In genomic region chr18:31810336-31811130, GRCh38 we compare ENCODE assay signal across 14 cellular contexts. TPM values are rescaled to one million over a fixed set of nuclear protein-coding genes. Genes with fewer than 3 reads are reported as not detected.
DNase-seq lines count a peak whose midpoint lies in the region; ATAC-seq, FAIRE-seq and TF ChIP-seq lines count a peak whose summit lies in the region.
"Not testable (repeated sequence)": the region's sequence is repeated elsewhere in the genome, so short reads cannot be mapped to it uniquely, and the experiment has no call there.
"Had no signal": no experiment of that assay in that cellular context is flagged by ENCODE, and none has a peak within 500 bp of the region (broad histone marks: within the 10 kb centered on the region; RNA-seq: fewer than 3 reads in every experiment).

No MANE protein-coding gene starts in this region.

- H3K79me1 ChIP-seq in trophoblast cell (ENCODE audit: low read length): not testable (repeated sequence)

- not testable (repeated sequence) for H3K14ac ChIP-seq in trophoblast cell (ENCODE audit: low read length)

- H4K20me1 ChIP-seq in K562 (replicated peaks; ENCODE audit: control insufficient read depth, insufficient read depth, low read length): not testable (repeated sequence)

- H4K91ac ChIP-seq in trophoblast cell (ENCODE audit: low read depth, low read length): peak overlapping the region; percentile 85

- not testable (repeated sequence) for H3K18ac ChIP-seq in trophoblast cell (ENCODE audit: low read length)

- H2AK5ac ChIP-seq in trophoblast cell (ENCODE audit: low read length): not testable (repeated sequence)

- WGBS in K562 (ENCODE audit: insufficient coverage, low coverage, missing lambda C conversion rate): 22% methylated on average over 7 of the region's 7 CpGs
- WGBS in trophoblast cell (ENCODE audit: extremely low coverage, insufficient coverage, insufficient read length): no CpG with 5 or more reads among the region's 7 CpGs

- peak overlapping the region; percentile 20 for H4K8ac ChIP-seq in trophoblast cell (ENCODE audit: low read depth, low read length)

- not testable (repeated sequence) for ATAC-seq in K562

- not testable (repeated sequence) for TF ChIP-seq EP300 in K562 (IDR thresholded peaks at IDR 0.05; ENCODE audit: low read length)

- H3K4ac ChIP-seq in trophoblast cell (ENCODE audit: low read depth, low read length): not testable (repeated sequence)

- POLR2A ChIA-PET in K562 (lab: Yijun Ruan, JAX): not testable (repeated sequence)

- not testable (repeated sequence) for H3K23ac ChIP-seq in trophoblast cell (ENCODE audit: low read length)

- not testable (repeated sequence) for TF ChIP-seq POLR2A in K562 (conservative IDR thresholded peaks at IDR 0.05)

- peak overlapping the region; percentile 60 for H2BK120ac ChIP-seq in trophoblast cell (ENCODE audit: insufficient read depth, low read length, poor library complexity)

- H3K27ac ChIP-seq in HUES48 (ENCODE audit: low read depth, low read length): peak overlapping the region; percentile 73
- H3K27ac ChIP-seq in K562 (ENCODE audit: extremely low read depth, low read depth, low read length); iPS-20b (ENCODE audit: low read length): not testable (repeated sequence)
- peak overlapping the region; percentile 44 for H3K27ac ChIP-seq in trophoblast cell (ENCODE audit: low read depth, low read length)

- not testable (repeated sequence) for H3K4me2 ChIP-seq in K562 (ENCODE audit: insufficient read depth, low read length)
- H3K4me2 ChIP-seq in trophoblast cell (ENCODE audit: low read length): peak overlapping the region; percentile 34

- H3K36me3 ChIP-seq in HUES48 (ENCODE audit: control insufficient read depth, insufficient read depth, low read length); K562 (ENCODE audit: control insufficient read depth, insufficient read depth, low read length); iPS-20b (ENCODE audit: insufficient read depth, low read depth, low read length); trophoblast cell (ENCODE audit: control insufficient read depth in 1 of 2, insufficient read depth in 2 of 2, low read length in 2 of 2): not testable (repeated sequence)

- H3K4me1 ChIP-seq in HUES48 (ENCODE audit: control insufficient read depth, insufficient read depth, low read length) (peaks cover 17% of the 10 kb centered on the region), trophoblast cell (ENCODE audit: control insufficient read depth in 1 of 2, insufficient read depth in 2 of 2, low read length in 2 of 2) (peaks cover 8 to 16% of the 10 kb centered on the region in 2 experiments)
- H3K4me1 ChIP-seq in K562 (replicated peaks in 1 of 2; ENCODE audit: control insufficient read depth in 2 of 2, insufficient read depth in 2 of 2, low read length in 2 of 2); iPS-20b (ENCODE audit: insufficient read depth, low read length): not testable (repeated sequence)

- not testable (repeated sequence) for FAIRE-seq in K562 (lab: Jason Lieb, UNC)

- not testable (repeated sequence) for H3K79me2 ChIP-seq in K562 (ENCODE audit: control insufficient read depth, insufficient read depth, low read length); trophoblast cell (ENCODE audit: control insufficient read depth, insufficient read depth, low read length, poor library complexity)

- CTCF ChIA-PET in K562 (lab: Yijun Ruan, JAX; ENCODE audit: low intra/inter-chr PET ratio): not testable (repeated sequence)

- H3K27me3 ChIP-seq in HUES48 (ENCODE audit: control insufficient read depth, insufficient read depth, low read length); K562 (ENCODE audit: control insufficient read depth in 2 of 2, insufficient read depth in 2 of 2, low read length in 2 of 2); iPS-20b (ENCODE audit: insufficient read depth, low read length); trophoblast cell (ENCODE audit: insufficient read depth, low read length): not testable (repeated sequence)

- in situ Hi-C loops in K562 (cut with MboI): not testable (repeated sequence)

- peak overlapping the region; percentile 87 for H2BK12ac ChIP-seq in trophoblast cell (ENCODE audit: low read length)

- DNase-seq in ELF-1 (ENCODE audit: low read depth, low spot score) (peak; percentile 75), NCI-H526 treated with DMSO at 0.1 percent for 48 hours (lab: John Stamatoyannopoulos, UW) (peak; percentile 20), trophoblast cell (peak; percentile 67 to 75)
- DNase-seq in K562 (ENCODE audit: extremely low read depth in 1 of 4, low spot score in 3 of 4): not testable (repeated sequence)

- not testable (repeated sequence) for H3K4me3 ChIP-seq in HUES48 (ENCODE audit: low read depth, low read length); K562; iPS-20b (ENCODE audit: low read length); trophoblast cell (ENCODE audit: low read depth, low read length)

- H3K9ac ChIP-seq in HUES48 (ENCODE audit: low read depth, low read length); K562 (ENCODE audit: insufficient read depth in 1 of 2, low read depth in 2 of 2, low read length in 2 of 2); trophoblast cell (ENCODE audit: low read length): not testable (repeated sequence)
- peak overlapping the region; percentile 59 for H3K9ac ChIP-seq in iPS-20b (ENCODE audit: low read depth, low read length)

- not testable (repeated sequence) for BruUV-seq in K562 (replicated peaks; lab: Mats Ljungman, UMichigan)

- not testable (repeated sequence) for H2AFZ ChIP-seq in K562 (ENCODE audit: low read depth, low read length); trophoblast cell (ENCODE audit: insufficient read depth, low read length, poor library complexity)

- TF ChIP-seq RAD21 in K562 (CRISPR knock-in tag; conservative IDR thresholded peaks at IDR 0.05 in 1 of 2, IDR thresholded peaks at IDR 0.05 in 1 of 2): not testable (repeated sequence)

- H2BK5ac ChIP-seq in trophoblast cell (ENCODE audit: low read depth, low read length, poor library complexity): peak overlapping the region; percentile 73

- H3K9me3 ChIP-seq in HUES48 (ENCODE audit: control insufficient read depth, insufficient read depth, low read length); K562 (replicated peaks; ENCODE audit: control insufficient read depth, insufficient read depth, low read depth, low read length); iPS-20b (ENCODE audit: insufficient read depth, low read depth, low read length); trophoblast cell (ENCODE audit: insufficient read depth, low read depth, low read length): not testable (repeated sequence)

- not testable (repeated sequence) for H4K12ac ChIP-seq in trophoblast cell (ENCODE audit: low read depth, low read length)

- not testable (repeated sequence) for H3K9me1 ChIP-seq in K562 (ENCODE audit: control insufficient read depth, insufficient read depth, low read length)

- intact Hi-C loops in K562 (cut with micrococcal nuclease): not testable (repeated sequence)

- not testable (repeated sequence) for TF ChIP-seq CTCF in K562 (IDR thresholded peaks at IDR 0.05 in 2 of 3, conservative IDR thresholded peaks at IDR 0.05 in 1 of 3; ENCODE audit: insufficient read depth in 2 of 3, low read depth in 1 of 3, low read length in 3 of 3)

TF ChIP-seq in K562, 482 proteins besides CTCF, POLR2A, EP300 and RAD21:
- TF ChIP-seq IRF9 (tag; IDR thresholded peaks at IDR 0.05) (peak; percentile 50; the same call in 1 of the 2 replicates), DDX20 (tag; IDR thresholded peaks at IDR 0.05; ENCODE audit: low read depth) (peak; percentile 58; the same call in 1 of the 2 replicates), PTRF (tag; IDR thresholded peaks at IDR 0.05) (0 out of 2 replicates have a peak, but pooled peaks have one; percentile 51), PTTG1 (tag; IDR thresholded peaks at IDR 0.05; ENCODE audit: low read depth) (peak; percentile 87), DMBX1 (CRISPR knock-in tag; IDR thresholded peaks at IDR 0.05; ENCODE audit: borderline replicate concordance) (peak; percentile 80)

RNA-seq across cellular contexts. Expression of gene SLC25A52, which starts 49.9 kb away (rescaled TPM):
- total RNA-seq in K562 (2011; cell fraction: chromatin; rRNA removed; ENCODE audit: low replicate concordance): not detected in 2 replicates
- not detected in 2 replicates for total RNA-seq in K562 (2011; cell fraction: nucleolus; rRNA removed)
- total RNA-seq in K562 (2011; cell fraction: nucleoplasm; rRNA removed): not detected in 2 replicates
- total RNA-seq in K562 (2014; rRNA removed) (not detected in 2 replicates), K562 (2014; rRNA removed; fragmentation: Illumina TruSeq; extraction: Trizol) (not detected in 2 replicates), K562 (2015; rRNA removed; fragmentation: Illumina TruSeq; extraction: Trizol) (not detected in 2 replicates), K562 (2021) (not detected in 2 replicates)
- polyA plus RNA-seq in K562 (2011; rRNA removed) (0.07 TPM in 1 of 2 replicates, not detected in the other), K562 (2014; fragmentation: Illumina TruSeq; extraction: Trizol) (not detected in 2 replicates), K562 (2014; fragmentation: Nextera tagmentation; extraction: Ambion mirVana) (not detected), K562 (2014; rRNA removed) (not detected in 2 replicates)
- not detected in 2 replicates for polyA plus RNA-seq in K562 (2011; cell fraction: cytosol; rRNA removed)
- 0.08 TPM in 1 of 2 replicates, not detected in the other for polyA plus RNA-seq in K562 (2011; cell fraction: nucleus; rRNA removed)
- polyA plus RNA-seq in K562 (2012): 0.09 TPM in 1 of 2 replicates, not detected in the other
- polyA minus RNA-seq in K562 (2011; rRNA and poly(A)+ RNA removed): not detected in 2 replicates
- polyA minus RNA-seq in K562 (2011; cell fraction: cytosol; rRNA and poly(A)+ RNA removed): not detected in 2 replicates
- not detected in 2 replicates for polyA minus RNA-seq in K562 (2011; cell fraction: nucleus; rRNA and poly(A)+ RNA removed)
- 0.03 and 0.06 TPM in 2 replicates for polyA plus RNA-seq in trophoblast cell (2013)
- total RNA-seq: A673; CD8-positive, alpha-beta T cell; Daoy; GM23248; HFFc6; HT1080 had no signal
- polyA plus RNA-seq: BJ, CD14-positive monocyte, GM23248 had no signal
